In the genomic region with DNA sequence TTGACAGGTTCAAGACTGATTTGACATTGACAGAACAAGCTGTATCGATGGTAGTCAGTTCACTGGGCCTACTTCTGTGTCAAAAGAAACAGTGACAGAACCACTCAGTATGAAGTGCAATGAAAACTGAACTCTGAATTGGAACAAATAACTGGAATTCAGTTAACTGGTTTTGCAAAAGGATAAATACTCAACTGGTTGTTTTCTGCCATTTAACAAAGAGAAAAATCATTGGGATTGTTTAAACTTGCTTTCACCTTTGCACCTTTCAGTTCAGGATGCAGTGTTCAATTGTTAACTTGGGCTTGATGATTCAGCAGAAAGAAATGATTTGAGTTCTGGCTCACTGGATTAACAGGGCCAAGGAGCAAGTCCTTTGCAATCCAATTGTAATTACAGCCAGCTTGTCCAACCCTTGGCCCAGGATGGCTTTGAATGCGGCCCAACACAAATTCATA, we compare ENCODE assay signal across 16 cellular contexts. TPM values are rescaled to one million over a fixed set of nuclear protein-coding genes. Genes with fewer than 3 reads are reported as not detected.
A peak's percentile ranks its signal among the peaks of the same experiment; 100 is the strongest.
DNase-seq lines count a peak whose midpoint lies in the region; ATAC-seq, FAIRE-seq and TF ChIP-seq lines count a peak whose summit lies in the region.
"Had no signal": no experiment of that assay in that cellular context is flagged by ENCODE, and none has a peak within 500 bp of the region (broad histone marks: within the 10 kb centered on the region; RNA-seq: fewer than 3 reads in every experiment).

No MANE protein-coding gene starts in this region.

- in situ Hi-C loops in IMR-90 (cut with MboI; ENCODE audit: low sequenced_read_pairs), result no loop called here

- no peak overlapping the region for H3K27ac Mint-ChIP-seq in CD8-positive, alpha-beta memory T cell

- no peaks in the 10 kb centered on the region for H3K9me1 ChIP-seq in IMR-90 (ENCODE audit: insufficient read depth, low read length)

- H3K4me2 ChIP-seq in IMR-90 (ENCODE audit: low read depth, low read length), result no peak overlapping the region

- H2AK5ac ChIP-seq in IMR-90 (ENCODE audit: low read depth, low read length), result no peak overlapping the region

- H3K79me1 ChIP-seq in IMR-90 (ENCODE audit: low read depth in 1 of 2, low read length in 2 of 2), result peaks cover 3 to 5% of the 10 kb centered on the region in 2 experiments; a peak in 3 of 4 replicates

- ATAC-seq in IMR-90 (ENCODE audit: low read depth) (no peak), left colon (peak; percentile 64)
- ATAC-seq: activated CD4-positive, CD25-positive, alpha-beta regulatory T cell treated with anti-CD3 and anti-CD28 coated beads, Interleukin-2, amount 50 U/mL, for 24 hours; stimulated activated naive CD8-positive, alpha-beta T cell treated with anti-CD3 and anti-CD28 coated beads, Interleukin-15, Interleukin-2, amounts not matched to agents 100 U/mL and 50 U/mL, for 24 hours had no signal

- peaks cover 13 to 28% (median 28%) of the 10 kb centered on the region in 3 donors for H3K4me1 Mint-ChIP-seq in CD8-positive, alpha-beta memory T cell

- H2BK5ac ChIP-seq in IMR-90 (ENCODE audit: low read depth, low read length, poor library complexity, severe bottlenecking), result no peak overlapping the region

- no peaks in the 10 kb centered on the region for H3K9me3 ChIP-seq in IMR-90 (ENCODE audit: control insufficient read depth, insufficient read depth, low read length)
- H3K9me3 ChIP-seq in duodenal mucosa (ENCODE audit: control insufficient read depth in 1 of 2, low read length in 2 of 2), result no peaks in the 10 kb centered on the region
- H3K9me3 ChIP-seq in small intestine (ENCODE audit: control insufficient read depth, low read depth), result no peaks in the 10 kb centered on the region
- no peaks in the 10 kb centered on the region for H3K9me3 ChIP-seq in CD8-positive, alpha-beta memory T cell (ENCODE audit: low read length)

- H4K5ac ChIP-seq in IMR-90 (ENCODE audit: low read depth, low read length), result no peak overlapping the region

- no peak overlapping the region for H3K4ac ChIP-seq in IMR-90 (ENCODE audit: low read depth, low read length)

- POLR2A ChIA-PET in IMR-90 (lab: Charles Lee; ENCODE audit: unreplicated experiment), result interaction anchor here (0.6 kb wide), 1 partner anchor 206 kb away, joined by 6 read pairs; no protein-coding TSS in a partner anchor
- POLR2A ChIA-PET in CD8-positive, alpha-beta memory T cell (lab: Charles Lee), result no interaction called here

- H2BK20ac ChIP-seq in IMR-90 (ENCODE audit: low read depth, low read length), result no peak overlapping the region

- TF ChIP-seq RAD21 in IMR-90 (IDR thresholded peaks at IDR 0.05; ENCODE audit: low read length), result no peak

- no peak overlapping the region for H3K14ac ChIP-seq in IMR-90 (replicated peaks; ENCODE audit: low read depth, low read length)

- dilution Hi-C loops in IMR-90 (cut with HindIII; ENCODE audit: low sequenced_read_pairs, unreplicated experiment), result no loop called here

- intact Hi-C loops in IMR-90 (cut with micrococcal nuclease), result no loop called here
- intact Hi-C loops in left colon (cut with DNase I, micrococcal nuclease), result no loop called here

- H2BK15ac ChIP-seq in IMR-90 (ENCODE audit: low read depth, low read length), result no peak overlapping the region

- H3K27me3 ChIP-seq in IMR-90 (ENCODE audit: control insufficient read depth, insufficient read depth, low read length) (no peaks in the 10 kb centered on the region), duodenal mucosa (ENCODE audit: control insufficient read depth in 1 of 2, insufficient read depth in 2 of 2, low read length in 2 of 2) (no peaks in the 10 kb centered on the region), small intestine (ENCODE audit: control insufficient read depth in 2 of 2, insufficient read depth in 2 of 2, low read length in 2 of 2) (no peaks in the 10 kb centered on the region)
- H3K27me3 ChIP-seq in CD8-positive, alpha-beta memory T cell (ENCODE audit: insufficient read depth, low read length, poor library complexity, severe bottlenecking), result no peaks in the 10 kb centered on the region

- TF ChIP-seq CTCF in IMR-90 (conservative IDR thresholded peaks at IDR 0.05; ENCODE audit: low read depth, low read length), result no peak

- H3K4me3 Mint-ChIP-seq in CD8-positive, alpha-beta memory T cell, result peak overlapping the region in 1 of 7 donors; percentile 63

- peaks cover 9 to 24% (median 18%) of the 10 kb centered on the region in 3 donors for H3K36me3 Mint-ChIP-seq in CD8-positive, alpha-beta memory T cell

- H3K4me3 ChIP-seq in IMR-90 (ENCODE audit: insufficient read depth, low read depth, low read length), result no peak overlapping the region
- no peak overlapping the region for H3K4me3 ChIP-seq in duodenal mucosa (ENCODE audit: low read depth in 1 of 2, low read length in 2 of 2)
- no peak overlapping the region for H3K4me3 ChIP-seq in small intestine (ENCODE audit: low read depth in 1 of 2, low read length in 2 of 2)
- no peak overlapping the region for H3K4me3 ChIP-seq in CD8-positive, alpha-beta memory T cell (ENCODE audit: low read length)

- no peak overlapping the region for H2AK9ac ChIP-seq in IMR-90 (replicated peaks; ENCODE audit: low read depth, low read length, poor library complexity)

- CTCF ChIA-PET in IMR-90 (lab: Yijun Ruan, JAX), result no interaction called here
- CTCF ChIA-PET in CD8-positive, alpha-beta memory T cell (lab: Charles Lee), result interaction anchor here (1.6 kb wide), 1 partner anchor 24 kb away, joined by 4 read pairs; no protein-coding TSS in a partner anchor

- H3K23ac ChIP-seq in IMR-90 (ENCODE audit: low read depth, low read length), result no peak overlapping the region

- DNase-seq in IMR-90, result no peak
- DNase-seq in left colon, result peak in 1 of 2 donors; percentile 43
- DNase-seq in small intestine, result peak; percentile 94
- no peak for DNase-seq in NCI-H1436 treated with DMSO at 0.1 percent for 48 hours (lab: John Stamatoyannopoulos, UW)
- no peak for DNase-seq in CD8-positive, alpha-beta memory T cell
- DNase-seq in AML-193 (lab: John Stamatoyannopoulos, UW), result no peak
- DNase-seq in activated gamma-delta T cell (lab: John Stamatoyannopoulos, UW), result no peak
- DNase-seq: activated T-cell treated with anti-CD3 and anti-CD28 coated beads for 4 hours; amniotic stem cell; C1 segment of cervical spinal cord; effector CD8-positive, alpha-beta T cell; NCI-H1048; OCI-M1; stimulated activated naive CD8-positive, alpha-beta T cell treated with anti-CD3 and anti-CD28 coated beads, Interleukin-15, Interleukin-2, amounts not matched to agents 100 U/mL and 50 U/mL, for 24 hours had no signal

- no peak overlapping the region for H3K27ac ChIP-seq in IMR-90 (ENCODE audit: insufficient read depth, low read length)
- peak overlapping the region; percentile 44 for H3K27ac ChIP-seq in duodenal mucosa (ENCODE audit: low read depth, low read length)
- H3K27ac ChIP-seq in small intestine (ENCODE audit: low read depth in 1 of 2, low read length in 1 of 2), result peak overlapping the region; percentile 46 to 57
- no peak overlapping the region for H3K27ac ChIP-seq in CD8-positive, alpha-beta memory T cell (ENCODE audit: low read depth, low read length)

- no peak overlapping the region for H4K8ac ChIP-seq in IMR-90 (ENCODE audit: low read depth in 2 of 2, low read length in 2 of 2)

- FAIRE-seq in small intestine (lab: Jason Lieb, UNC), result no peak

- WGBS in IMR-90 (ENCODE audit: extremely low coverage in 2 of 2, insufficient read length in 1 of 2), 2 experiments, result 90% methylated on average over 1 of the region's 2 CpGs; no CpG with 5 or more reads in 1 of the 2 experiments
- WGBS in small intestine, 3 donors, result 16 to 56% (median 32%) methylated on average over 2 of the region's 2 CpGs

- H3K27me3 Mint-ChIP-seq in CD8-positive, alpha-beta memory T cell, result peaks cover 0 to 1% of the 10 kb centered on the region in 2 donors

- no peaks in the 10 kb centered on the region for H4K20me1 ChIP-seq in IMR-90 (ENCODE audit: insufficient read depth, low read length)

- H3K18ac ChIP-seq in IMR-90 (ENCODE audit: low read depth, low read length), result no peak overlapping the region

- H2AFZ ChIP-seq in IMR-90 (replicated peaks; ENCODE audit: low read length, poor library complexity), result no peak overlapping the region

- no peak for TF ChIP-seq POLR2A in IMR-90 (IDR thresholded peaks at IDR 0.05; ENCODE audit: low read depth, low read length)

- no peak overlapping the region for H2BK120ac ChIP-seq in IMR-90 (ENCODE audit: low read depth, low read length)

- peaks cover 0 to 3% (median 0%) of the 10 kb centered on the region in 5 donors for H3K9me3 Mint-ChIP-seq in CD8-positive, alpha-beta memory T cell

- no peak overlapping the region for H3K56ac ChIP-seq in IMR-90 (ENCODE audit: extremely low read depth, insufficient read depth, low read length)

- H4K91ac ChIP-seq in IMR-90 (ENCODE audit: insufficient read depth, low read depth, low read length), result no peak overlapping the region

- H3K4me1 ChIP-seq in IMR-90 (ENCODE audit: control insufficient read depth, insufficient read depth, low read length) (peaks cover 2% of the 10 kb centered on the region; the same call in 1 of the 2 replicates), duodenal mucosa (ENCODE audit: control insufficient read depth in 1 of 2, insufficient read depth in 2 of 2, low read length in 2 of 2) (peaks cover 21 to 25% of the 10 kb centered on the region in 2 donors), small intestine (ENCODE audit: control insufficient read depth in 2 of 2, insufficient read depth in 1 of 2, low read depth in 1 of 2, low read length in 1 of 2) (peaks cover 0 to 5% of the 10 kb centered on the region in 2 donors)
- H3K4me1 ChIP-seq in CD8-positive, alpha-beta memory T cell (ENCODE audit: insufficient read depth, low read length), result peaks cover 5% of the 10 kb centered on the region

- no TSS peak for BruUV-seq in IMR-90 (replicated peaks; lab: Mats Ljungman, UMichigan)

- H3K36me3 ChIP-seq in IMR-90 (ENCODE audit: control insufficient read depth, insufficient read depth, low read length) (no peaks in the 10 kb centered on the region), duodenal mucosa (ENCODE audit: control insufficient read depth in 1 of 2, insufficient read depth in 2 of 2, low read length in 2 of 2) (no peaks in the 10 kb centered on the region), small intestine (ENCODE audit: control insufficient read depth in 2 of 2, insufficient read depth in 2 of 2, low read length in 2 of 2) (no peaks in the 10 kb centered on the region)
- H3K36me3 ChIP-seq in CD8-positive, alpha-beta memory T cell (ENCODE audit: insufficient read depth, low read length), result no peaks in the 10 kb centered on the region

- H3K9ac ChIP-seq in IMR-90 (ENCODE audit: low read depth, low read length), result no peak overlapping the region
- no peak overlapping the region for H3K9ac ChIP-seq in duodenal mucosa (ENCODE audit: low read depth in 1 of 2, low read length in 2 of 2)

RNA-seq across cellular contexts. Expression of gene BTD, which starts 4.9 kb away (rescaled TPM):
- 14.2 and 21.1 TPM in 2 replicates for total RNA-seq in IMR-90 (2012; rRNA removed)
- 12.0 and 14.8 TPM in 2 replicates for polyA plus RNA-seq in IMR-90 (2012; rRNA removed)
- polyA plus RNA-seq in IMR-90 (2012; cell fraction: cytosol; rRNA removed), result 9.0 and 13.6 TPM in 2 replicates
- polyA plus RNA-seq in IMR-90 (2012; cell fraction: nucleus; rRNA removed; ENCODE audit: low replicate concordance), result 7.5 and 11.5 TPM in 2 replicates
- 10 to 100 TPM; 29.8 to 32.3 TPM for total RNA-seq in left colon
- polyA plus RNA-seq in small intestine, result 10 to 100 TPM; 20.6 to 37.6 (median 29.0) TPM
- total RNA-seq in CD8-positive, alpha-beta memory T cell, result 1 to 10 TPM; 5.5 to 6.0 TPM
- polyA plus RNA-seq in CD8-positive, alpha-beta memory T cell, result 20.7 TPM

RNA-seq across cellular contexts. Expression of gene HACL1, which starts 5.1 kb away (rescaled TPM):
- total RNA-seq in IMR-90 (2012; rRNA removed), result 28.1 and 31.4 TPM in 2 replicates
- 9.9 and 11.1 TPM in 2 replicates for polyA plus RNA-seq in IMR-90 (2012; rRNA removed)
- 5.4 and 7.0 TPM in 2 replicates for polyA plus RNA-seq in IMR-90 (2012; cell fraction: cytosol; rRNA removed)
- polyA plus RNA-seq in IMR-90 (2012; cell fraction: nucleus; rRNA removed; ENCODE audit: low replicate concordance), result 7.2 and 16.3 TPM in 2 replicates
- total RNA-seq in left colon, result 10 to 100 TPM; 12.8 to 16.5 TPM
- polyA plus RNA-seq in small intestine, result 100 to 1,000 TPM in 2 of 3 donors, 10 to 100 TPM in 1; 24.5 to 138 (median 121) TPM
- 10 to 100 TPM; 34.6 to 37.7 TPM for total RNA-seq in CD8-positive, alpha-beta memory T cell
- polyA plus RNA-seq in CD8-positive, alpha-beta memory T cell, result 35.0 TPM

Comparison
In these comparisons a context has a peak if more than half of its experiments do, and no peak if none do; other contexts are left out.
1. H3K27ac ChIP-seq: peak in duodenal mucosa (single experiment) and small intestine (2 of 2); none in IMR-90 (single experiment) and CD8-positive, alpha-beta memory T cell (single experiment).